Comparison of ENCODE assay signal across 10 cellular contexts in the genomic region with DNA sequence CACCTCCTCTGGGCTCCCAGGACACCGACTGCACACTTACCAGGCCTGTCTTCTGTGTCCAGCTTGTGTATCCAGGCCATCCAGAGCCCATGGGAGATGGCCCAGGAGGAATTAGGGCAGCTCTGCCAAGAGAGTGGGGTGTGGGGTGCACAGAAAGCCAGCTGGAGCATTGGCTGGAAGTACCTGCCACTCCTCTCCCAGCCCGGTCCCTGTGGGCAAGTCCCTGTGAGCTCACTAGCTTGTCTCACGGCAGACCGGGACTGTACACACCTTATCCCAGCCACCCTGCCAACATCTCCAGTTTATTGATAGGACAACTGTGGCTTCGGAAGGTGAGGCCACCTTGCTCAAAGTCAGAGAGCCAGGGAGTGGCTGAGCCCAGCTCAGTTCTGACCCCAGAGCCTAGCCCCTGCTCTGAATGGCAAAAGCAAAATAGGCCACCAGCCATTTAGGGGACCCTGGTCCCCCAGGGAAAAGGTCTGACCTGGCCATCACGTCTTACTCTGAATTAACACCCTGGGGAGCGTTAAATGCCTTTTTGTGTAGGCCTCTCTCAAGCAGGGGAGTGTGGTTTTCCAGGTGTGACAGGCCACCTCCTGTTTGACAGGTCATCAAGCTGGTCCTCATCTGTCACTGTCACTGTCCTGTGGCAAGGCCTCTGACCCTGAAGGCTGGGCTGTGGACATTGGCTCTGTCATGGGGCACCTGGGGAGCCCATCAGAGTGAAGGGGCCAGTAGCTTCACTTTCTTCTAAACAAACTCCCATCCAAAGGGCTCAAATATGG. TPM values are rescaled to one million over a fixed set of nuclear protein-coding genes. Genes with fewer than 3 reads are reported as not detected.
DNase-seq lines count a peak whose midpoint lies in the region; ATAC-seq and TF ChIP-seq lines count a peak whose summit lies in the region.
"Had no signal": no experiment of that assay in that cellular context is flagged by ENCODE, and none has a peak within 500 bp of the region (broad histone marks: within the 10 kb centered on the region; RNA-seq: fewer than 3 reads in every experiment).

No MANE protein-coding gene starts in this region.

- H3K4me2 ChIP-seq in parathyroid adenoma (ENCODE audit: low read length): no peak overlapping the region

- H3K79me2 ChIP-seq in ACC112 (ENCODE audit: control insufficient read depth, insufficient read depth, low read length, unreplicated experiment): no peaks in the 10 kb centered on the region
- H3K79me2 ChIP-seq in parathyroid adenoma: no peaks in the 10 kb centered on the region

- peak overlapping the region; percentile 92 for H3K27ac ChIP-seq in ACC112 (ENCODE audit: low read depth, low read length)
- peak overlapping the region; percentile 24 for H3K27ac ChIP-seq in parathyroid adenoma

- no peak overlapping the region for H2AFZ ChIP-seq in ACC112 (ENCODE audit: low read length, unreplicated experiment)
- peak overlapping the region; percentile 68 for H2AFZ ChIP-seq in parathyroid adenoma

- no peaks in the 10 kb centered on the region for H3K9me3 ChIP-seq in parathyroid adenoma (ENCODE audit: control insufficient read depth, low read length)

- CTCF ChIA-PET in GM10248 (lab: Yijun Ruan, JAX): interaction anchor here (2.2 kb wide), 1 partner anchor 11 kb away, joined by 5 read pairs; no protein-coding TSS in a partner anchor

- intact Hi-C loops in cardiac septum (cut with DNase I): loop anchor here (1.0 to 2.0 kb wide), 2 partner anchors 17 to 39 kb away; no protein-coding TSS in a partner anchor

- H3K36me3 ChIP-seq in ACC112 (ENCODE audit: insufficient read depth, low read length) (no peaks in the 10 kb centered on the region), parathyroid adenoma (ENCODE audit: control insufficient read depth, insufficient read depth, low read length) (no peaks in the 10 kb centered on the region)

- ATAC-seq in GM18517 (IDR thresholded peaks at IDR 0.05; ENCODE audit: unreplicated experiment): no peak

- H3K9ac ChIP-seq in parathyroid adenoma: no peak overlapping the region

- DNase-seq in anterior cingulate cortex (lab: John Stamatoyannopoulos, UW) (peak in 44 of 58 donors; percentile 4 to 69 (median 32)), cardiac septum (ENCODE audit: low spot score) (peak; percentile 81), NCI-H1092 treated with DMSO at 0.1 percent for 48 hours (lab: John Stamatoyannopoulos, UW) (no peak), GM10248 (ENCODE audit: extremely low spot score) (no peak), NOMO-1 treated with DMSO at 0.1 percent for 48 hours (lab: John Stamatoyannopoulos, UW; ENCODE audit: unreplicated experiment) (no peak)
- DNase-seq: activated CD4-positive, alpha-beta T cell treated with anti-CD3 and anti-CD28 coated beads, Interleukin-2, amount 10 ng/mL, durations not matched to agents 24 days and 14 days; Karpas-422 had no signal

- H3K4me3 ChIP-seq in ACC112 (ENCODE audit: low read depth, low read length) (no peak overlapping the region), parathyroid adenoma (ENCODE audit: low read depth, low read length) (no peak overlapping the region)

- H3K27me3 ChIP-seq in ACC112 (ENCODE audit: insufficient read depth, low read length) (no peaks in the 10 kb centered on the region), parathyroid adenoma (ENCODE audit: control insufficient read depth, insufficient read depth, low read length) (no peaks in the 10 kb centered on the region)

- POLR2A ChIA-PET in GM10248 (lab: Yijun Ruan, JAX): no interaction called here

- TF ChIP-seq CTCF in parathyroid adenoma (IDR thresholded peaks at IDR 0.05) (no peak), GM10248 (IDR thresholded peaks at IDR 0.05; ENCODE audit: control extremely low read depth, extremely low read depth, low read depth, missing control alignments) (no peak)

- H3K4me1 ChIP-seq in ACC112 (ENCODE audit: control insufficient read depth, insufficient read depth, low read length, unreplicated experiment): peaks cover 45% of the 10 kb centered on the region
- H3K4me1 ChIP-seq in parathyroid adenoma: peaks cover 14% of the 10 kb centered on the region

RNA-seq across cellular contexts. Expression of a gene that starts 15.1 kb away (rescaled TPM):
- 271 TPM for total RNA-seq in cardiac septum

RNA-seq across cellular contexts. Expression of a gene that starts 15.4 kb away (rescaled TPM):
- total RNA-seq in cardiac septum: 17.1 TPM

RNA-seq across cellular contexts. Expression of a gene that starts 55.8 kb away (rescaled TPM):
- 31.9 TPM for total RNA-seq in cardiac septum

Comparison
In these comparisons a context has a peak if more than half of its experiments do, and no peak if none do; other contexts are left out.
1. DNase-seq: peak in anterior cingulate cortex (44 of 58) and cardiac septum (single experiment); none in NCI-H1092 treated with DMSO at 0.1 percent for 48 hours (single experiment), GM10248 (single experiment) and NOMO-1 treated with DMSO at 0.1 percent for 48 hours (single experiment).